Comparison of ENCODE assay signal across 29 cellular contexts in the genomic region with DNA sequence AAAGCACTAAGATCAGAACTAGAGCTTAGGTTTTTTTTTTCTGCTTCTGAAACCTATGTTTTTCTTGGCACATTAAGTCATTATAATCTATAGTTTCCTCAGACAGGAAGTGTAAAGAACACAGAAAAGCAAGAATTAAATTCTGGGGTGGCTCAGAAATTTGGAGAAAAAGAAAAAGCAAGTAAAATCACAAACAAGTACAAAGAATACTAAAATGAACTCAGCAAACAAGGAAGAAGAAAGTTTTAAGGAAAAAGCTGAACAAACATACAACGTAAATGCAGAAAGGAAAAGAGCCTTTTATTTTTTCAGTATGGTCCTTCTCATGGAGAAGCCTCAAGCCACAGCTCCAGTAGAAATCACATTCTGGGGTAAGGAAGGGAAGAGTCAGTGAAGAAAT. TPM values are rescaled to one million over a fixed set of nuclear protein-coding genes. Genes with fewer than 3 reads are reported as not detected.
DNase-seq lines count a peak whose midpoint lies in the region; ATAC-seq, FAIRE-seq and TF ChIP-seq lines count a peak whose summit lies in the region.
"Had no signal": no experiment of that assay in that cellular context is flagged by ENCODE, and none has a peak within 500 bp of the region (broad histone marks: within the 10 kb centered on the region; RNA-seq: fewer than 3 reads in every experiment).

No MANE protein-coding gene starts in this region.

- BruUV-seq in endothelial cell of umbilical vein (replicated peaks; lab: Mats Ljungman, UMichigan), result no TSS peak

- dilution Hi-C loops in endothelial cell of umbilical vein (cut with MboI; ENCODE audit: extremely low pct_ligation_motif_present, low sequenced_read_pairs), result no loop called here

- peak; percentile 49 for FAIRE-seq in endothelial cell of umbilical vein (lab: Jason Lieb, UNC)
- FAIRE-seq: A204.1, GM18507 had no signal

- no peaks in the 10 kb centered on the region for H3K79me2 ChIP-seq in ACC112 (ENCODE audit: control insufficient read depth, insufficient read depth, low read length, unreplicated experiment)
- H3K79me2 ChIP-seq in SK-N-SH (ENCODE audit: insufficient read depth), result no peaks in the 10 kb centered on the region
- H3K79me2 ChIP-seq in endothelial cell of umbilical vein (ENCODE audit: control insufficient read depth, insufficient read depth, low read length), result no peaks in the 10 kb centered on the region

- H3F3A ChIP-seq in SK-N-SH (replicated peaks; ENCODE audit: insufficient read depth), result peaks cover 13% of the 10 kb centered on the region

- H3K36me3 ChIP-seq in ACC112 (ENCODE audit: insufficient read depth, low read length) (no peaks in the 10 kb centered on the region), SK-N-SH (replicated peaks in 1 of 2; ENCODE audit: control insufficient read depth in 1 of 2, insufficient read depth in 2 of 2, low read length in 1 of 2) (peaks cover 0 to 10% of the 10 kb centered on the region in 2 experiments), endothelial cell of umbilical vein (ENCODE audit: control insufficient read depth in 2 of 2, extremely low read depth in 1 of 2, insufficient read depth in 2 of 2, low read length in 2 of 2) (no peaks in the 10 kb centered on the region), sigmoid colon (peaks cover 0 to 9% (median 0%) of the 10 kb centered on the region in 4 donors)
- H3K36me3 ChIP-seq: BLaER1 had no signal

- peak overlapping the region; percentile 1 for H2AFZ ChIP-seq in ACC112 (ENCODE audit: low read length, unreplicated experiment)
- no peak overlapping the region for H2AFZ ChIP-seq in SK-N-SH (ENCODE audit: low read depth)
- no peak overlapping the region for H2AFZ ChIP-seq in endothelial cell of umbilical vein (ENCODE audit: low read depth, low read length)

- H3K9me2 ChIP-seq in SK-N-SH, result no peaks in the 10 kb centered on the region

- H3K4me3 ChIP-seq in ACC112 (ENCODE audit: low read depth, low read length) (no peak overlapping the region), SK-N-SH (ENCODE audit: low read depth in 2 of 2, low read length in 1 of 2) (no peak overlapping the region), endothelial cell of umbilical vein (replicated peaks in 1 of 3; ENCODE audit: insufficient read depth in 1 of 3, low read depth in 1 of 3, low read length in 3 of 3) (no peak overlapping the region), sigmoid colon (no peak overlapping the region), dorsolateral prefrontal cortex (no peak overlapping the region)
- H3K4me3 ChIP-seq: BLaER1, body of pancreas, gastroesophageal sphincter had no signal

- ATAC-seq in stimulated activated naive CD8-positive, alpha-beta T cell treated with anti-CD3 and anti-CD28 coated beads, Interleukin-15, Interleukin-2, amounts not matched to agents 100 U/mL and 50 U/mL, for 24 hours, result no peak
- ATAC-seq: activated CD8-positive, alpha-beta T cell treated with anti-CD3 and anti-CD28 coated beads for 36 hours; body of pancreas; gastroesophageal sphincter; HCT116; left ventricle myocardium superior; natural killer cell treated with Interleukin-12 subunit alpha and Interleukin-12 subunit beta and Interleukin-15 and Interleukin-18, amount 100 ng/mL, for 72 hours had no signal

- no peaks in the 10 kb centered on the region for H3K27me3 ChIP-seq in ACC112 (ENCODE audit: insufficient read depth, low read length)
- no peaks in the 10 kb centered on the region for H3K27me3 ChIP-seq in SK-N-SH (ENCODE audit: insufficient read depth)
- H3K27me3 ChIP-seq in endothelial cell of umbilical vein (ENCODE audit: control insufficient read depth in 2 of 2, insufficient read depth in 2 of 2, low read length in 2 of 2), result no peaks in the 10 kb centered on the region
- no peaks in the 10 kb centered on the region for H3K27me3 ChIP-seq in sigmoid colon
- H3K27me3 ChIP-seq in dorsolateral prefrontal cortex, result no peaks in the 10 kb centered on the region
- H3K27me3 ChIP-seq: BLaER1, body of pancreas, gastroesophageal sphincter had no signal

- no peaks in the 10 kb centered on the region for H3K9me1 ChIP-seq in endothelial cell of umbilical vein (replicated peaks; ENCODE audit: control insufficient read depth, extremely low read depth, insufficient read depth, low read length)

- intact Hi-C loops in endothelial cell of umbilical vein (cut with micrococcal nuclease) (loop anchor here (1.0 kb wide), 1 partner anchor 8 kb away; a partner anchor contains a TSS), sigmoid colon (cut with DNase I) (no loop called here), dorsolateral prefrontal cortex (cut with DNase I) (no loop called here)

- DNase-seq in SK-N-SH (no peak), endothelial cell of umbilical vein (ENCODE audit: low read depth, low spot score) (peak; percentile 83), sigmoid colon (no peak), NCI-H1694 (lab: John Stamatoyannopoulos, UW) (no peak), dorsolateral prefrontal cortex (no peak), NCI-H526 treated with DMSO at 0.1 percent for 48 hours (lab: John Stamatoyannopoulos, UW) (no peak)
- no peak for DNase-seq in stimulated activated naive CD8-positive, alpha-beta T cell treated with anti-CD3 and anti-CD28 coated beads, Interleukin-15, Interleukin-2, amounts not matched to agents 100 U/mL and 50 U/mL, for 24 hours
- DNase-seq: activated CD8-positive, alpha-beta T cell treated with anti-CD3 and anti-CD28 coated beads for 36 hours; activated effector memory CD4-positive, alpha-beta T cell treated with anti-CD3 and anti-CD28 coated beads, Interleukin-2, amount 50 U/mL, for 16 hours; activated naive CD8-positive, alpha-beta T cell treated with anti-CD3 and anti-CD28 coated beads, Interleukin-2, amount 10 ng/mL, durations not matched to agents 7 days and 5 days; activated T-cell treated with anti-CD3 and anti-CD28 coated beads for 4 hours; body of pancreas; DMS79; hypothalamus; left ventricle myocardium superior; NCI-H1105; NCI-H2029; NCI-H2227 treated with DMSO at 0.1 percent for 48 hours; NCI-H82; stimulated activated CD8-positive, alpha-beta memory T cell treated with anti-CD3 and anti-CD28 coated beads, Interleukin-4, amount 100 ng/mL, for 48 hours; SW 1271 had no signal

- H3K27ac ChIP-seq in ACC112 (ENCODE audit: low read depth, low read length) (peak overlapping the region; percentile 48), SK-N-SH (ENCODE audit: low read depth in 2 of 2, low read length in 1 of 2) (peak overlapping the region; percentile 4 to 48; a peak in 3 of 4 replicates), endothelial cell of umbilical vein (ENCODE audit: insufficient read depth, low read depth, low read length) (peak overlapping the region; percentile 54), sigmoid colon (peak overlapping the region in 3 of 4 donors; percentile 32 to 64 (median 55)), dorsolateral prefrontal cortex (peak overlapping the region in 1 of 59 donors; percentile 19)
- H3K27ac ChIP-seq: BLaER1, body of pancreas had no signal

- CTCF ChIA-PET in SK-N-SH (lab: Yijun Ruan, JAX), result interaction anchor here (1.1 to 1.3 kb wide), 2 partner anchors 8 to 106 kb away, joined by 3 to 4 read pairs; a partner anchor contains a TSS
- CTCF ChIA-PET in endothelial cell of umbilical vein (lab: Charles Lee), result interaction anchor here (1.1 to 4.0 kb wide), 9 partner anchors 8 to 108 kb away, joined by 4 to 35 read pairs (median 6); a partner anchor contains a TSS

- H3K4me1 ChIP-seq in ACC112 (ENCODE audit: control insufficient read depth, insufficient read depth, low read length, unreplicated experiment) (peaks cover 47% of the 10 kb centered on the region), SK-N-SH (ENCODE audit: control insufficient read depth in 1 of 2, insufficient read depth in 2 of 2, low read depth in 1 of 2, low read length in 1 of 2) (peaks cover 0 to 38% of the 10 kb centered on the region in 2 experiments), endothelial cell of umbilical vein (ENCODE audit: control insufficient read depth, extremely low read depth, insufficient read depth, low read length) (peaks cover 35% of the 10 kb centered on the region), sigmoid colon (peaks cover 0 to 30% (median 25%) of the 10 kb centered on the region in 4 donors)
- H3K4me1 ChIP-seq: BLaER1, body of pancreas had no signal

- H3K4me2 ChIP-seq in SK-N-SH (peak overlapping the region; percentile 7; the same call in 1 of the 2 replicates), endothelial cell of umbilical vein (ENCODE audit: insufficient read depth, low read length) (peak overlapping the region; percentile 89)
- H3K4me2 ChIP-seq: BLaER1 had no signal

- 48% methylated on average over 1 of the region's 1 CpG for WGBS in SK-N-SH (ENCODE audit: low lambda C conversion rate)
- 20 to 55% methylated on average over 1 of the region's 1 CpG for WGBS in sigmoid colon, 2 donors

- no peak overlapping the region for H3K9ac ChIP-seq in SK-N-SH
- peak overlapping the region; percentile 24 for H3K9ac ChIP-seq in endothelial cell of umbilical vein (replicated peaks; ENCODE audit: extremely low read depth, insufficient read depth, low read length)
- H3K9ac ChIP-seq: BLaER1 had no signal

- H3K9me3 ChIP-seq in SK-N-SH, result no peaks in the 10 kb centered on the region
- H3K9me3 ChIP-seq in endothelial cell of umbilical vein (replicated peaks; ENCODE audit: control insufficient read depth, insufficient read depth, low read length), result no peaks in the 10 kb centered on the region
- H3K9me3 ChIP-seq in sigmoid colon, result no peaks in the 10 kb centered on the region
- H3K9me3 ChIP-seq: BLaER1, body of pancreas, gastroesophageal sphincter had no signal

- TF ChIP-seq RAD21 in SK-N-SH (IDR thresholded peaks at IDR 0.05; ENCODE audit: low read length), result no peak

- TF ChIP-seq POLR2A in endothelial cell of umbilical vein (IDR thresholded peaks at IDR 0.05; ENCODE audit: low read depth, low read length) (no peak), sigmoid colon (IDR thresholded peaks at IDR 0.05) (no peak)

- H4K20me1 ChIP-seq in SK-N-SH (ENCODE audit: insufficient read depth) (no peaks in the 10 kb centered on the region), endothelial cell of umbilical vein (replicated peaks; ENCODE audit: control insufficient read depth, extremely low read depth, insufficient read depth, low read length) (no peaks in the 10 kb centered on the region)
- H4K20me1 ChIP-seq: BLaER1 had no signal

- TF ChIP-seq CTCF in SK-N-SH (IDR thresholded peaks at IDR 0.05) (no peak), endothelial cell of umbilical vein (IDR thresholded peaks at IDR 0.05; ENCODE audit: extremely low read depth in 1 of 2, insufficient read depth in 1 of 2, low read depth in 1 of 2, low read length in 2 of 2) (no peak), sigmoid colon (IDR thresholded peaks at IDR 0.05) (no peak), dorsolateral prefrontal cortex (IDR thresholded peaks at IDR 0.05 in 54 of 56, conservative IDR thresholded peaks at IDR 0.05 in 2 of 56; ENCODE audit: low read depth in 1 of 56, partially characterized antibody in 56 of 56) (no peak)

- POLR2A ChIA-PET in SK-N-SH (lab: Yijun Ruan, JAX), result no interaction called here
- POLR2A ChIA-PET in endothelial cell of umbilical vein (lab: Charles Lee), result interaction anchor here (0.6 kb wide), 1 partner anchor 27 kb away, joined by 3 read pairs; no protein-coding TSS in a partner anchor

- TF ChIP-seq EP300 in SK-N-SH (IDR thresholded peaks at IDR 0.05; ENCODE audit: borderline replicate concordance in 1 of 2, low read depth in 1 of 2, low read length in 1 of 2) (0 out of 4 replicates have a peak, but pooled peaks of 1 of the 2 experiments have one; percentile 3), sigmoid colon (IDR thresholded peaks at IDR 0.05) (no peak)

RNA-seq across cellular contexts. Expression of a gene that starts 8.6 kb away (rescaled TPM):
- polyA plus RNA-seq in SK-N-SH (2012; rRNA removed) (204 and 242 TPM in 2 replicates), endothelial cell of umbilical vein (162 and 174 TPM in 2 replicates), sigmoid colon (10 to 100 TPM; 58.3 to 96.4 (median 80.2) TPM)
- polyA plus RNA-seq in SK-N-SH (2012; cell fraction: cytosol; rRNA removed), result 282 and 327 TPM in 2 replicates
- 113 and 197 TPM in 2 replicates for polyA plus RNA-seq in SK-N-SH (2012; cell fraction: nucleus; rRNA removed)
- total RNA-seq in endothelial cell of umbilical vein (317 and 392 TPM in 2 replicates), sigmoid colon (100 to 1,000 TPM; 157 to 247 (median 170) TPM), dorsolateral prefrontal cortex (100 to 1,000 TPM in 118 of 120 experiments, 10 to 100 TPM in 2; 91.8 to 419 (median 154) TPM)
- polyA plus RNA-seq in endothelial cell of umbilical vein (2011; cell fraction: cytosol; rRNA removed), result 196 and 210 TPM in 2 replicates
- polyA plus RNA-seq in endothelial cell of umbilical vein (2011; cell fraction: nucleus; rRNA removed), result 144 and 160 TPM in 2 replicates
- 171 and 208 TPM in 2 replicates for polyA plus RNA-seq in endothelial cell of umbilical vein (2012)
- polyA minus RNA-seq in endothelial cell of umbilical vein, result 236 and 255 TPM in 2 replicates
- polyA minus RNA-seq in endothelial cell of umbilical vein (2011; cell fraction: cytosol; rRNA and poly(A)+ RNA removed), result not detected
- 119 and 129 TPM in 2 replicates for polyA minus RNA-seq in endothelial cell of umbilical vein (2011; cell fraction: nucleus; rRNA and poly(A)+ RNA removed)
- total RNA-seq: OCI-LY7 had no signal
